Comparison of ENCODE assay signal across 22 cellular contexts in genomic region chr9:121532881-121533280, GRCh38. TPM values are rescaled to one million over a fixed set of nuclear protein-coding genes. Genes with fewer than 3 reads are reported as not detected.
DNase-seq lines count a peak whose midpoint lies in the region; TF ChIP-seq lines count a peak whose summit lies in the region.
"Had no signal": no experiment of that assay in that cellular context is flagged by ENCODE, and none has a peak within 500 bp of the region (broad histone marks: within the 10 kb centered on the region; RNA-seq: fewer than 3 reads in every experiment).

No MANE protein-coding gene starts in this region.

- H3K9ac ChIP-seq in trophoblast cell (ENCODE audit: low read length) = no peak overlapping the region
- H3K9ac ChIP-seq: BLaER1 treated with 17β-estradiol and CSF1 and Interleukin-3, amounts not matched to agents 10 nM and 100 nM had no signal

- no peak overlapping the region for H2BK5ac ChIP-seq in trophoblast cell (ENCODE audit: low read depth, low read length, poor library complexity)

- no peak overlapping the region for H3K14ac ChIP-seq in trophoblast cell (ENCODE audit: low read length)

- H3K36me3 Mint-ChIP-seq in Caco-2 (ENCODE audit: insufficient read depth, unreplicated experiment) = no peaks in the 10 kb centered on the region
- H3K36me3 Mint-ChIP-seq in activated naive CD8-positive, alpha-beta T cell treated with anti-CD3 and anti-CD28 coated beads for 36 hours = no peaks in the 10 kb centered on the region
- H3K36me3 Mint-ChIP-seq: CD14-positive monocyte; CD8-positive, alpha-beta memory T cell had no signal

- H4K12ac ChIP-seq in trophoblast cell (ENCODE audit: low read depth, low read length) = no peak overlapping the region

- H3K23ac ChIP-seq in trophoblast cell (ENCODE audit: low read length) = no peak overlapping the region

- no peak overlapping the region for H2AFZ ChIP-seq in trophoblast cell (ENCODE audit: insufficient read depth, low read length, poor library complexity)
- H2AFZ ChIP-seq: GM23338 had no signal

- H3K27ac Mint-ChIP-seq in Caco-2 (ENCODE audit: unreplicated experiment) = peak overlapping the region; percentile 0
- H3K27ac Mint-ChIP-seq in activated naive CD8-positive, alpha-beta T cell treated with anti-CD3 and anti-CD28 coated beads for 36 hours = no peak overlapping the region
- H3K27ac Mint-ChIP-seq: CD4-positive, alpha-beta T cell; CD8-positive, alpha-beta memory T cell; GM23338; H9 had no signal

- no peaks in the 10 kb centered on the region for H3K79me2 ChIP-seq in trophoblast cell (ENCODE audit: control insufficient read depth, insufficient read depth, low read length, poor library complexity)

- no peak overlapping the region for H2BK120ac ChIP-seq in trophoblast cell (ENCODE audit: insufficient read depth, low read length, poor library complexity)

- H3K4me1 ChIP-seq in Caco-2 (no peaks in the 10 kb centered on the region), esophagus squamous epithelium (peaks cover 10 to 52% (median 24%) of the 10 kb centered on the region in 3 donors), trophoblast cell (ENCODE audit: control insufficient read depth in 1 of 2, insufficient read depth in 2 of 2, low read length in 2 of 2) (peaks cover 12 to 22% of the 10 kb centered on the region in 2 experiments)
- H3K4me1 ChIP-seq: A549, BE2C had no signal

- no peaks in the 10 kb centered on the region for H3K36me3 ChIP-seq in Caco-2 (ENCODE audit: control insufficient read depth, insufficient read depth, low read length)
- no peaks in the 10 kb centered on the region for H3K36me3 ChIP-seq in esophagus squamous epithelium
- H3K36me3 ChIP-seq in trophoblast cell (ENCODE audit: control insufficient read depth in 1 of 2, insufficient read depth in 2 of 2, low read length in 2 of 2) = no peaks in the 10 kb centered on the region
- H3K36me3 ChIP-seq: BE2C; BLaER1 treated with 17β-estradiol and CSF1 and Interleukin-3, amounts not matched to agents 10 nM and 100 nM had no signal

- no TSS peak for BruUV-seq in Caco-2 (replicated peaks; lab: Mats Ljungman, UMichigan)

- H3K4me1 Mint-ChIP-seq in Caco-2 (ENCODE audit: low read depth, unreplicated experiment) = peaks cover 6% of the 10 kb centered on the region
- no peaks in the 10 kb centered on the region for H3K4me1 Mint-ChIP-seq in activated naive CD8-positive, alpha-beta T cell treated with anti-CD3 and anti-CD28 coated beads for 36 hours
- H3K4me1 Mint-ChIP-seq: CD8-positive, alpha-beta memory T cell; GM23338 had no signal

- H3K4me3 ChIP-seq in Caco-2 (ENCODE audit: low read depth, low read length) (no peak overlapping the region), esophagus squamous epithelium (no peak overlapping the region), trophoblast cell (ENCODE audit: low read depth, low read length) (no peak overlapping the region)
- H3K4me3 ChIP-seq: A549; BLaER1 treated with 17β-estradiol and CSF1 and Interleukin-3, amounts not matched to agents 10 nM and 100 nM; GM12878; GM23338 had no signal

- TF ChIP-seq CTCF in Caco-2 (IDR thresholded peaks at IDR 0.05; ENCODE audit: insufficient read depth in 1 of 2, low read depth in 1 of 2, low read length in 1 of 2, severe bottlenecking in 1 of 2, unreplicated experiment in 1 of 2) (no peak), esophagus squamous epithelium (IDR thresholded peaks at IDR 0.05) (no peak)

- H3K4ac ChIP-seq in trophoblast cell (ENCODE audit: low read depth, low read length) = no peak overlapping the region

- H3K27me3 ChIP-seq in Caco-2 (replicated peaks; ENCODE audit: control insufficient read depth, insufficient read depth, low read length) (no peaks in the 10 kb centered on the region), esophagus squamous epithelium (no peaks in the 10 kb centered on the region), trophoblast cell (ENCODE audit: insufficient read depth, low read length) (no peaks in the 10 kb centered on the region)
- H3K27me3 ChIP-seq: BE2C; BLaER1 treated with 17β-estradiol and CSF1 and Interleukin-3, amounts not matched to agents 10 nM and 100 nM had no signal

- no peak for DNase-seq in Caco-2
- DNase-seq in esophagus squamous epithelium (lab: John Stamatoyannopoulos, UW) = no peak
- peak; percentile 63 to 87 for DNase-seq in trophoblast cell
- DNase-seq in NCI-H2171 (lab: John Stamatoyannopoulos, UW) = no peak
- no peak for DNase-seq in activated naive CD8-positive, alpha-beta T cell treated with anti-CD3 and anti-CD28 coated beads for 36 hours
- DNase-seq in DMS53 treated with DMSO at 0.1 percent for 48 hours (lab: John Stamatoyannopoulos, UW; ENCODE audit: unreplicated experiment) = no peak
- DNase-seq: 8988T; ACHN; AML-193; BE2C; Calu3; CD4-positive, alpha-beta T cell; CD8-positive, alpha-beta memory T cell; DMS53; DND-41; GDM1; H9 had no signal

- no peak overlapping the region for H4K91ac ChIP-seq in trophoblast cell (ENCODE audit: low read depth, low read length)

- no peak overlapping the region for H3K4me3 Mint-ChIP-seq in Caco-2 (ENCODE audit: unreplicated experiment)
- no peak overlapping the region for H3K4me3 Mint-ChIP-seq in activated naive CD8-positive, alpha-beta T cell treated with anti-CD3 and anti-CD28 coated beads for 36 hours
- H3K4me3 Mint-ChIP-seq: CD14-positive monocyte; CD4-positive, alpha-beta T cell; CD8-positive, alpha-beta memory T cell; GM23338; H9 had no signal

- H3K18ac ChIP-seq in trophoblast cell (ENCODE audit: low read length) = no peak overlapping the region

- no peaks in the 10 kb centered on the region for H3K9me3 ChIP-seq in Caco-2
- no peaks in the 10 kb centered on the region for H3K9me3 ChIP-seq in esophagus squamous epithelium
- no peaks in the 10 kb centered on the region for H3K9me3 ChIP-seq in trophoblast cell (ENCODE audit: insufficient read depth, low read depth, low read length)
- H3K9me3 ChIP-seq: A549, BE2C had no signal

- peaks cover 5% of the 10 kb centered on the region for H3K79me1 ChIP-seq in trophoblast cell (ENCODE audit: low read length)

- H3K4me2 ChIP-seq in trophoblast cell (ENCODE audit: low read length) = no peak overlapping the region
- H3K4me2 ChIP-seq: A549; BLaER1 treated with 17β-estradiol and CSF1 and Interleukin-3, amounts not matched to agents 10 nM and 100 nM; GM23338 had no signal

- intact Hi-C loops in Caco-2 (cut with micrococcal nuclease; ENCODE audit: unreplicated experiment) (no loop called here), esophagus squamous epithelium (cut with DNase I) (loop anchor here (10.0 kb wide), 1 partner anchor 68 kb away; no protein-coding TSS in a partner anchor)

- H3K27ac ChIP-seq in esophagus squamous epithelium (peak overlapping the region in 3 of 4 donors; percentile 31 to 46 (median 42)), trophoblast cell (ENCODE audit: low read depth, low read length) (no peak overlapping the region)
- H3K27ac ChIP-seq: A549; BLaER1 treated with 17β-estradiol and CSF1 and Interleukin-3, amounts not matched to agents 10 nM and 100 nM had no signal

- H3K9me3 Mint-ChIP-seq in Caco-2 (ENCODE audit: unreplicated experiment) = no peaks in the 10 kb centered on the region
- no peaks in the 10 kb centered on the region for H3K9me3 Mint-ChIP-seq in activated naive CD8-positive, alpha-beta T cell treated with anti-CD3 and anti-CD28 coated beads for 36 hours
- H3K9me3 Mint-ChIP-seq: CD4-positive, alpha-beta T cell; CD8-positive, alpha-beta memory T cell; GM23338; H9 had no signal

- H4K8ac ChIP-seq in trophoblast cell (ENCODE audit: low read depth, low read length) = no peak overlapping the region

- no peak for TF ChIP-seq POLR2A in esophagus squamous epithelium (IDR thresholded peaks at IDR 0.05)

- no peak overlapping the region for H2AK5ac ChIP-seq in trophoblast cell (ENCODE audit: low read length)

- H3K27me3 Mint-ChIP-seq in Caco-2 (ENCODE audit: insufficient read depth, unreplicated experiment) = peaks cover 4% of the 10 kb centered on the region
- no peaks in the 10 kb centered on the region for H3K27me3 Mint-ChIP-seq in activated naive CD8-positive, alpha-beta T cell treated with anti-CD3 and anti-CD28 coated beads for 36 hours

- CTCF ChIA-PET in Caco-2 (lab: Charles Lee) = no interaction called here

- WGBS in esophagus squamous epithelium, 2 donors = 84 to 95% methylated on average over 5 of the region's 5 CpGs
- WGBS in trophoblast cell (ENCODE audit: extremely low coverage, insufficient coverage, insufficient read length) = no CpG with 5 or more reads among the region's 5 CpGs

- POLR2A ChIA-PET in Caco-2 (lab: Charles Lee) = no interaction called here

- no peak overlapping the region for H2BK12ac ChIP-seq in trophoblast cell (ENCODE audit: low read length)

RNA-seq across cellular contexts. Expression of gene GGTA1, which starts 33.2 kb away (rescaled TPM):
- not detected in 2 replicates for total RNA-seq in Caco-2 (2022)
- 10 to 100 TPM; 10.8 to 34.0 (median 27.2) TPM for total RNA-seq in esophagus squamous epithelium
- 0.14 and 0.15 TPM in 2 replicates for polyA plus RNA-seq in trophoblast cell (2013)
- total RNA-seq in activated naive CD8-positive, alpha-beta T cell treated with anti-CD3 and anti-CD28 coated beads for 36 hours = not detected
- total RNA-seq: Calu3; CD4-positive, alpha-beta T cell; CD8-positive, alpha-beta memory T cell; GM23338; H9 had no signal
- polyA plus RNA-seq: CD8-positive, alpha-beta memory T cell had no signal

Comparison
In these comparisons a context has a peak if more than half of its experiments do, and no peak if none do; other contexts are left out.
1. DNase-seq: peak in trophoblast cell (2 of 2); none in Caco-2 (0 of 2), esophagus squamous epithelium (single experiment), NCI-H2171 (single experiment), activated naive CD8-positive, alpha-beta T cell treated with anti-CD3 and anti-CD28 coated beads for 36 hours (single experiment) and DMS53 treated with DMSO at 0.1 percent for 48 hours (single experiment).
2. RNA of gene GGTA1, which starts 33.2 kb away (total RNA-seq): 10.8 to 34.0 TPM in esophagus squamous epithelium; not detected in Caco-2 and not detected in activated naive CD8-positive, alpha-beta T cell treated with anti-CD3 and anti-CD28 coated beads for 36 hours; every median in the first group is over 10 times any median in the second.